In the genomic region with DNA sequence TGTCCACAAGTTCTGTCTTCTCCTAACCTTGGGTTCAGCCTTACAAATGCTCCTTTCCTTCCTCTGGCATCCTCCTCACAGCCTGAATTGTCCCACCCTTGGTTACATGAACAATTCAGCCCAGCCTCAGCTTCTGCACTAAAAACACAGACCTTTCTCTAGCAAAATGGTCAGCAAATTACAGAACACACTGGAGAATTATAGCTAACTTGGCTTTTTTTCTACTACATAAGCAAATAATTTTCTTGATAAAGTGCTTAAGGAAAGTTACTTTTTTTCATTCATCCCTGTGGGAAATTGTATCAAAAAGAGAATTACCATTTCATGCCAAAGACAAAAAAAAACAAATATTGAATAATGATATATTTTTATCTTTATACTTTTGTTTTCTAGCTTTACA, we compare ENCODE assay signal across 24 cellular contexts.
"Had no signal": no experiment of that assay in that cellular context is flagged by ENCODE, and none has a peak within 500 bp of the region (broad histone marks: within the 10 kb centered on the region; RNA-seq: fewer than 3 reads in every experiment).

No MANE protein-coding gene starts in this region.

- H3K4me3 ChIP-seq: ascending aorta, colonic mucosa, heart right ventricle, ovary, prostate gland, spleen, upper lobe of left lung had no signal

- H3K27ac Mint-ChIP-seq: activated CD4-positive, alpha-beta T cell treated with anti-CD3 and anti-CD28 coated beads, Interleukin-2, amount 10 ng/mL, durations not matched to agents 7 days and 5 days; activated CD8-positive, alpha-beta memory T cell treated with anti-CD3 and anti-CD28 coated beads, Interleukin-2, amount 10 ng/mL, durations not matched to agents 7 days and 5 days; activated CD8-positive, alpha-beta T cell treated with anti-CD3 and anti-CD28 coated beads for 36 hours; activated naive CD4-positive, alpha-beta T cell treated with anti-CD3 and anti-CD28 coated beads, Interleukin-2, amount 50 U/mL, for 72 hours; naive B cell; T-helper 17 cell had no signal

- H3K27me3 ChIP-seq: ascending aorta, colonic mucosa, heart right ventricle, ovary, spleen, upper lobe of left lung had no signal

- H3K4me1 Mint-ChIP-seq: activated CD4-positive, alpha-beta T cell treated with anti-CD3 and anti-CD28 coated beads, Interleukin-2, amount 10 ng/mL, durations not matched to agents 7 days and 5 days; activated CD8-positive, alpha-beta memory T cell treated with anti-CD3 and anti-CD28 coated beads, Interleukin-2, amount 10 ng/mL, durations not matched to agents 7 days and 5 days; central memory CD8-positive, alpha-beta T cell; naive B cell; T-helper 17 cell had no signal

- H3K27ac ChIP-seq: ascending aorta, colonic mucosa, epithelial cell of prostate, heart right ventricle, ovary, prostate gland, spleen, upper lobe of left lung, WERI-Rb-1 had no signal

- H3K4me3 Mint-ChIP-seq: activated CD4-positive, alpha-beta T cell treated with anti-CD3 and anti-CD28 coated beads, Interleukin-2, amount 10 ng/mL, durations not matched to agents 7 days and 5 days; activated CD8-positive, alpha-beta memory T cell treated with anti-CD3 and anti-CD28 coated beads, Interleukin-2, amount 10 ng/mL, durations not matched to agents 7 days and 5 days; activated CD8-positive, alpha-beta T cell treated with anti-CD3 and anti-CD28 coated beads for 36 hours; central memory CD8-positive, alpha-beta T cell; naive B cell; T-helper 17 cell had no signal

- H3K27me3 Mint-ChIP-seq: activated CD4-positive, alpha-beta T cell treated with anti-CD3 and anti-CD28 coated beads, Interleukin-2, amount 10 ng/mL, durations not matched to agents 7 days and 5 days; activated CD8-positive, alpha-beta T cell treated with anti-CD3 and anti-CD28 coated beads for 36 hours; central memory CD8-positive, alpha-beta T cell; naive B cell; T-helper 17 cell had no signal

- H3K9me3 ChIP-seq: ascending aorta, colonic mucosa, heart right ventricle, ovary, prostate gland, upper lobe of left lung had no signal

- H3K36me3 Mint-ChIP-seq: activated CD8-positive, alpha-beta memory T cell treated with anti-CD3 and anti-CD28 coated beads, Interleukin-2, amount 10 ng/mL, durations not matched to agents 7 days and 5 days; naive B cell had no signal

- DNase-seq: activated CD4-positive, alpha-beta T cell treated with anti-CD3 and anti-CD28 coated beads, Interleukin-2, amount 10 ng/mL, durations not matched to agents 7 days and 5 days; activated CD4-positive, CD25-positive, alpha-beta regulatory T cell treated with anti-CD3 and anti-CD28 coated beads, Interleukin-2, amount 50 U/mL, for 72 hours; activated CD8-positive, alpha-beta memory T cell treated with anti-CD3 and anti-CD28 coated beads, Interleukin-2, amount 10 ng/mL, durations not matched to agents 7 days and 5 days; activated CD8-positive, alpha-beta T cell treated with anti-CD3 and anti-CD28 coated beads for 36 hours; activated gamma-delta T cell; activated T-cell treated with anti-CD3 and anti-CD28 coated beads for 4 hours; colonic mucosa; heart right ventricle; islet precursor cell; left colon; mesendoderm; naive B cell; ovary; spleen; stimulated activated CD4-positive, alpha-beta T cell treated with anti-CD3 and anti-CD28 coated beads, Interleukin-4, amount 100 ng/mL, for 1 hour; stimulated activated naive CD4-positive, alpha-beta T cell treated with Interleukin-2 at 50 U/mL for 16 hours; T-helper 17 cell; upper lobe of left lung; WERI-Rb-1 had no signal

- H3K36me3 ChIP-seq: ascending aorta, colonic mucosa, heart right ventricle, ovary, prostate gland, spleen, upper lobe of left lung, WERI-Rb-1 had no signal

- H3K4me1 ChIP-seq: ascending aorta, colonic mucosa, heart right ventricle, prostate gland, spleen, upper lobe of left lung had no signal

- ATAC-seq: activated CD8-positive, alpha-beta memory T cell treated with anti-CD3 and anti-CD28 coated beads, Interleukin-2, amount 10 ng/mL, durations not matched to agents 7 days and 5 days; activated CD8-positive, alpha-beta T cell treated with anti-CD3 and anti-CD28 coated beads for 36 hours; activated naive CD4-positive, alpha-beta T cell treated with anti-CD3 and anti-CD28 coated beads, Interleukin-2, amount 50 U/mL, for 72 hours; heart right ventricle; left colon; T-helper 17 cell had no signal

- H3K9me3 Mint-ChIP-seq: activated CD4-positive, alpha-beta T cell treated with anti-CD3 and anti-CD28 coated beads, Interleukin-2, amount 10 ng/mL, durations not matched to agents 7 days and 5 days had no signal
